In genomic region chr11:66529655-66530054, GRCh38 we compare ENCODE assay signal across 1 cellular context.
TF ChIP-seq lines count a peak whose summit lies in the region.

No MANE protein-coding gene starts in this region.

TF ChIP-seq in GM12878, 131 proteins besides CTCF, POLR2A, EP300 and RAD21:
- no peak for TF ChIP-seq CEBPB (IDR thresholded peaks at IDR 0.05; ENCODE audit: borderline replicate concordance in 1 of 2, low read depth in 2 of 2, low read length in 2 of 2)
- TF ChIP-seq NBN (IDR thresholded peaks at IDR 0.05) = no peak
- no peak for TF ChIP-seq CBX3 (IDR thresholded peaks at IDR 0.05; ENCODE audit: borderline replicate concordance, low read depth)
- TF ChIP-seq TBL1XR1 (IDR thresholded peaks at IDR 0.05; ENCODE audit: low read depth, low read length) = no peak
- TF ChIP-seq IKZF2 (IDR thresholded peaks at IDR 0.05) = no peak
- TF ChIP-seq PML (IDR thresholded peaks at IDR 0.05; ENCODE audit: low read length) = no peak
- TF ChIP-seq MTA2 (IDR thresholded peaks at IDR 0.05; ENCODE audit: low read depth) = no peak
- no peak for TF ChIP-seq SUZ12 (IDR thresholded peaks at IDR 0.05; ENCODE audit: unreplicated experiment)
- no peak for TF ChIP-seq TCF7 (IDR thresholded peaks at IDR 0.05; ENCODE audit: borderline replicate concordance)
- no peak for TF ChIP-seq ATF3 (IDR thresholded peaks at IDR 0.05; ENCODE audit: borderline replicate concordance, extremely low read depth, low read depth, low read length)
- TF ChIP-seq REST (IDR thresholded peaks at IDR 0.05; ENCODE audit: low read depth, low read length) = no peak
- TF ChIP-seq ZZZ3 (IDR thresholded peaks at IDR 0.05; ENCODE audit: control insufficient read depth, insufficient read length, low read depth) = no peak
- no peak for TF ChIP-seq SMARCA5 (IDR thresholded peaks at IDR 0.05)
- no peak for TF ChIP-seq HDAC6 (IDR thresholded peaks at IDR 0.05; ENCODE audit: unreplicated experiment)
- TF ChIP-seq ZBED1 (IDR thresholded peaks at IDR 0.05; ENCODE audit: borderline replicate concordance) = no peak
- TF ChIP-seq SMAD5 (IDR thresholded peaks at IDR 0.05; ENCODE audit: low read depth) = no peak
